1 cellular context compared by ENCODE assay signal in the genomic region with DNA sequence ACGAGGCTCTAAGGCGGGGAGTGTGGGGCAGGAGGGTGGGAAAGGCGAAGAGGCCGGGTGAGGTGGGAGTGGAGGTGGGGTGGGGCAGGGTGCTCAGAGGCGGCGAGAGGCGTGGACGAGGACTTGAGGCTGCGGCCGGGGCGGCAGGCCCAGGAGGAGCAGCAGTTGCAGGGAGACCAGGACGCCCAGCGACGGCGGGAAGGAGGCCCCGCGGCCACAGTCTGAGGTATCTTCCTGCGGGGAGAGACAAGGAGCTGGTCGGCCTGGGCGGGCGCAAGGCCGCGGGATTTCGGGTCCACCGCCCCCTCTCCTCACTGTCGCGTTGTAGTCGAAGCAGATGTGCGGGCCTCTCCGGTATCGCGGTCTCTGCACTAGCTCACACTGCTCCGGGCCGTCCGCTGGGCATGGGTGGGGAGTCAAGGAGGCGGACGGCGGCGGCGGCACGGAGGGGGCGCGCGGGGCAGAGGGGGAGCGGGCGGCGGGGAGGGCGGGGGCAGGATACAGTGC.
TF ChIP-seq lines count a peak whose summit lies in the region.

No MANE protein-coding gene starts in this region.

TF ChIP-seq in GM23338, 12 proteins besides CTCF, POLR2A, EP300 and RAD21 (continued from another document):
- TF ChIP-seq, protein P1, sequence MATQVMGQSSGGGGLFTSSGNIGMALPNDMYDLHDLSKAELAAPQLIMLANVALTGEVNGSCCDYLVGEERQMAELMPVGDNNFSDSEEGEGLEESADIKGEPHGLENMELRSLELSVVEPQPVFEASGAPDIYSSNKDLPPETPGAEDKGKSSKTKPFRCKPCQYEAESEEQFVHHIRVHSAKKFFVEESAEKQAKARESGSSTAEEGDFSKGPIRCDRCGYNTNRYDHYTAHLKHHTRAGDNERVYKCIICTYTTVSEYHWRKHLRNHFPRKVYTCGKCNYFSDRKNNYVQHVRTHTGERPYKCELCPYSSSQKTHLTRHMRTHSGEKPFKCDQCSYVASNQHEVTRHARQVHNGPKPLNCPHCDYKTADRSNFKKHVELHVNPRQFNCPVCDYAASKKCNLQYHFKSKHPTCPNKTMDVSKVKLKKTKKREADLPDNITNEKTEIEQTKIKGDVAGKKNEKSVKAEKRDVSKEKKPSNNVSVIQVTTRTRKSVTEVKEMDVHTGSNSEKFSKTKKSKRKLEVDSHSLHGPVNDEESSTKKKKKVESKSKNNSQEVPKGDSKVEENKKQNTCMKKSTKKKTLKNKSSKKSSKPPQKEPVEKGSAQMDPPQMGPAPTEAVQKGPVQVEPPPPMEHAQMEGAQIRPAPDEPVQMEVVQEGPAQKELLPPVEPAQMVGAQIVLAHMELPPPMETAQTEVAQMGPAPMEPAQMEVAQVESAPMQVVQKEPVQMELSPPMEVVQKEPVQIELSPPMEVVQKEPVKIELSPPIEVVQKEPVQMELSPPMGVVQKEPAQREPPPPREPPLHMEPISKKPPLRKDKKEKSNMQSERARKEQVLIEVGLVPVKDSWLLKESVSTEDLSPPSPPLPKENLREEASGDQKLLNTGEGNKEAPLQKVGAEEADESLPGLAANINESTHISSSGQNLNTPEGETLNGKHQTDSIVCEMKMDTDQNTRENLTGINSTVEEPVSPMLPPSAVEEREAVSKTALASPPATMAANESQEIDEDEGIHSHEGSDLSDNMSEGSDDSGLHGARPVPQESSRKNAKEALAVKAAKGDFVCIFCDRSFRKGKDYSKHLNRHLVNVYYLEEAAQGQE (IDR thresholded peaks at IDR 0.05; ENCODE audit: unreplicated experiment): no peak
- TF ChIP-seq, protein P2, sequence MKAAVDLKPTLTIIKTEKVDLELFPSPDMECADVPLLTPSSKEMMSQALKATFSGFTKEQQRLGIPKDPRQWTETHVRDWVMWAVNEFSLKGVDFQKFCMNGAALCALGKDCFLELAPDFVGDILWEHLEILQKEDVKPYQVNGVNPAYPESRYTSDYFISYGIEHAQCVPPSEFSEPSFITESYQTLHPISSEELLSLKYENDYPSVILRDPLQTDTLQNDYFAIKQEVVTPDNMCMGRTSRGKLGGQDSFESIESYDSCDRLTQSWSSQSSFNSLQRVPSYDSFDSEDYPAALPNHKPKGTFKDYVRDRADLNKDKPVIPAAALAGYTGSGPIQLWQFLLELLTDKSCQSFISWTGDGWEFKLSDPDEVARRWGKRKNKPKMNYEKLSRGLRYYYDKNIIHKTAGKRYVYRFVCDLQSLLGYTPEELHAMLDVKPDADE (IDR thresholded peaks at IDR 0.05): no peak
- no peak for TF ChIP-seq STAT1 (IDR thresholded peaks at IDR 0.05; ENCODE audit: unreplicated experiment)
- no peak for TF ChIP-seq EZH2 (IDR thresholded peaks at IDR 0.05; ENCODE audit: low read depth, unreplicated experiment)
- TF ChIP-seq EZH2phosphoT487 (IDR thresholded peaks at IDR 0.05; ENCODE audit: unreplicated experiment): no peak
- TF ChIP-seq JUNB (IDR thresholded peaks at IDR 0.05; ENCODE audit: unreplicated experiment): no peak
- TF ChIP-seq ZNF114 (CRISPR knock-in tag; IDR thresholded peaks at IDR 0.05): no peak
- TF ChIP-seq, protein P3, sequence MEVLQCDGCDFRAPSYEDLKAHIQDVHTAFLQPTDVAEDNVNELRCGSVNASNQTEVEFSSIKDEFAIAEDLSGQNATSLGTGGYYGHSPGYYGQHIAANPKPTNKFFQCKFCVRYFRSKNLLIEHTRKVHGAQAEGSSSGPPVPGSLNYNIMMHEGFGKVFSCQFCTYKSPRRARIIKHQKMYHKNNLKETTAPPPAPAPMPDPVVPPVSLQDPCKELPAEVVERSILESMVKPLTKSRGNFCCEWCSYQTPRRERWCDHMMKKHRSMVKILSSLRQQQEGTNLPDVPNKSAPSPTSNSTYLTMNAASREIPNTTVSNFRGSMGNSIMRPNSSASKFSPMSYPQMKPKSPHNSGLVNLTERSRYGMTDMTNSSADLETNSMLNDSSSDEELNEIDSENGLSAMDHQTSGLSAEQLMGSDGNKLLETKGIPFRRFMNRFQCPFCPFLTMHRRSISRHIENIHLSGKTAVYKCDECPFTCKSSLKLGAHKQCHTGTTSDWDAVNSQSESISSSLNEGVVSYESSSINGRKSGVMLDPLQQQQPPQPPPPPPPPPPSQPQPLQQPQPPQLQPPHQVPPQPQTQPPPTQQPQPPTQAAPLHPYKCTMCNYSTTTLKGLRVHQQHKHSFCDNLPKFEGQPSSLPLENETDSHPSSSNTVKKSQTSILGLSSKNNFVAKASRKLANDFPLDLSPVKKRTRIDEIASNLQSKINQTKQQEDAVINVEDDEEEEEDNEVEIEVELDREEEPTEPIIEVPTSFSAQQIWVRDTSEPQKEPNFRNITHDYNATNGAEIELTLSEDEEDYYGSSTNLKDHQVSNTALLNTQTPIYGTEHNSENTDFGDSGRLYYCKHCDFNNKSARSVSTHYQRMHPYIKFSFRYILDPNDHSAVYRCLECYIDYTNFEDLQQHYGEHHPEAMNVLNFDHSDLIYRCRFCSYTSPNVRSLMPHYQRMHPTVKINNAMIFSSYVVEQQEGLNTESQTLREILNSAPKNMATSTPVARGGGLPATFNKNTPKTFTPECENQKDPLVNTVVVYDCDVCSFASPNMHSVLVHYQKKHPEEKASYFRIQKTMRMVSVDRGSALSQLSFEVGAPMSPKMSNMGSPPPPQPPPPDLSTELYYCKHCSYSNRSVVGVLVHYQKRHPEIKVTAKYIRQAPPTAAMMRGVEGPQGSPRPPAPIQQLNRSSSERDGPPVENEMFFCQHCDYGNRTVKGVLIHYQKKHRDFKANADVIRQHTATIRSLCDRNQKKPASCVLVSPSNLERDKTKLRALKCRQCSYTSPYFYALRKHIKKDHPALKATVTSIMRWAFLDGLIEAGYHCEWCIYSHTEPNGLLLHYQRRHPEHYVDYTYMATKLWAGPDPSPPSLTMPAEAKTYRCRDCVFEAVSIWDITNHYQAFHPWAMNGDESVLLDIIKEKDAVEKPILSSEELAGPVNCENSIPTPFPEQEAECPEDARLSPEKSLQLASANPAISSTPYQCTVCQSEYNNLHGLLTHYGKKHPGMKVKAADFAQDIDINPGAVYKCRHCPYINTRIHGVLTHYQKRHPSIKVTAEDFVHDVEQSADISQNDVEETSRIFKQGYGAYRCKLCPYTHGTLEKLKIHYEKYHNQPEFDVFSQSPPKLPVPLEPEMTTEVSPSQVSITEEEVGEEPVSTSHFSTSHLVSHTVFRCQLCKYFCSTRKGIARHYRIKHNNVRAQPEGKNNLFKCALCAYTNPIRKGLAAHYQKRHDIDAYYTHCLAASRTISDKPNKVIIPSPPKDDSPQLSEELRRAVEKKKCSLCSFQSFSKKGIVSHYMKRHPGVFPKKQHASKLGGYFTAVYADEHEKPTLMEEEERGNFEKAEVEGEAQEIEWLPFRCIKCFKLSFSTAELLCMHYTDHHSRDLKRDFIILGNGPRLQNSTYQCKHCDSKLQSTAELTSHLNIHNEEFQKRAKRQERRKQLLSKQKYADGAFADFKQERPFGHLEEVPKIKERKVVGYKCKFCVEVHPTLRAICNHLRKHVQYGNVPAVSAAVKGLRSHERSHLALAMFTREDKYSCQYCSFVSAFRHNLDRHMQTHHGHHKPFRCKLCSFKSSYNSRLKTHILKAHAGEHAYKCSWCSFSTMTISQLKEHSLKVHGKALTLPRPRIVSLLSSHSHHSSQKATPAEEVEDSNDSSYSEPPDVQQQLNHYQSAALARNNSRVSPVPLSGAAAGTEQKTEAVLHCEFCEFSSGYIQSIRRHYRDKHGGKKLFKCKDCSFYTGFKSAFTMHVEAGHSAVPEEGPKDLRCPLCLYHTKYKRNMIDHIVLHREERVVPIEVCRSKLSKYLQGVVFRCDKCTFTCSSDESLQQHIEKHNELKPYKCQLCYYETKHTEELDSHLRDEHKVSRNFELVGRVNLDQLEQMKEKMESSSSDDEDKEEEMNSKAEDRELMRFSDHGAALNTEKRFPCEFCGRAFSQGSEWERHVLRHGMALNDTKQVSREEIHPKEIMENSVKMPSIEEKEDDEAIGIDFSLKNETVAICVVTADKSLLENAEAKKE (CRISPR knock-in tag; IDR thresholded peaks at IDR 0.05): no peak
